Comparison of ENCODE assay signal across 1 cellular context in genomic region chr17:78120537-78120936, GRCh38.
TF ChIP-seq lines count a peak whose summit lies in the region.

No MANE protein-coding gene starts in this region.

TF ChIP-seq in GM12878, 131 proteins besides CTCF, POLR2A, EP300 and RAD21:
- TF ChIP-seq NKRF (conservative IDR thresholded peaks at IDR 0.05) (no peak), POLR2AphosphoS5 (IDR thresholded peaks at IDR 0.05; ENCODE audit: low read length) (0 out of 2 replicates have a peak, but pooled peaks have one; percentile 15)
